ENCODE assay signal across 1 cellular context in genomic region chr5:142133382-142134206, GRCh38.
TF ChIP-seq lines count a peak whose summit lies in the region.

No MANE protein-coding gene starts in this region.

TF ChIP-seq in HepG2, 621 proteins besides CTCF, POLR2A, EP300 and RAD21 (continued from another document and continues in another):
- TF ChIP-seq CREB3 (CRISPR knock-in tag; IDR thresholded peaks at IDR 0.05) (no peak), FOXP1 (IDR thresholded peaks at IDR 0.05) (no peak), FOXP1 (CRISPR knock-in tag; IDR thresholded peaks at IDR 0.05) (0 out of 2 replicates have a peak, but pooled peaks have one; percentile 16), TRIM22 (IDR thresholded peaks at IDR 0.05) (no peak), NONO (IDR thresholded peaks at IDR 0.05) (no peak), NONO (CRISPR knock-in tag; conservative IDR thresholded peaks at IDR 0.05) (no peak), ARID5B (CRISPR knock-in tag; IDR thresholded peaks at IDR 0.05) (peak; percentile 39; the same call in 1 of the 2 replicates), HHEX (CRISPR knock-in tag; IDR thresholded peaks at IDR 0.05) (no peak), ZNF784 (CRISPR knock-in tag; IDR thresholded peaks at IDR 0.05; ENCODE audit: borderline replicate concordance) (no peak), KLF9 (CRISPR knock-in tag; IDR thresholded peaks at IDR 0.05; ENCODE audit: low read depth) (no peak), ZNF138 (CRISPR knock-in tag; IDR thresholded peaks at IDR 0.05; ENCODE audit: low read depth) (no peak), RFX1 (IDR thresholded peaks at IDR 0.05) (no peak), RXRA (CRISPR knock-in tag; IDR thresholded peaks at IDR 0.05) (no peak), ZNF629 (CRISPR knock-in tag; conservative IDR thresholded peaks at IDR 0.05) (0 out of 2 replicates have a peak, but pooled peaks have one; percentile 25), SKI (IDR thresholded peaks at IDR 0.05; ENCODE audit: partially characterized antibody) (no peak), ZBTB40 (IDR thresholded peaks at IDR 0.05) (no peak), ZBTB40 (CRISPR knock-in tag; IDR thresholded peaks at IDR 0.05) (no peak), PAF1 (CRISPR knock-in tag; IDR thresholded peaks at IDR 0.05) (no peak), ZNF546 (CRISPR knock-in tag; conservative IDR thresholded peaks at IDR 0.05) (no peak), FOXA3 (CRISPR knock-in tag; IDR thresholded peaks at IDR 0.05) (peak; percentile 24; the same call in 1 of the 2 replicates), TFE3 (CRISPR knock-in tag; IDR thresholded peaks at IDR 0.05) (peak; percentile 42; the same call in 1 of the 2 replicates), ELK4 (CRISPR knock-in tag; IDR thresholded peaks at IDR 0.05; ENCODE audit: borderline replicate concordance) (no peak), NCOR1 (IDR thresholded peaks at IDR 0.05; ENCODE audit: borderline replicate concordance, low read length) (peak; percentile 64; the same call in 1 of the 2 replicates), SP2 (CRISPR knock-in tag; IDR thresholded peaks at IDR 0.05) (no peak), MAFF (IDR thresholded peaks at IDR 0.05; ENCODE audit: low read depth, low read length) (no peak), KMT2A (CRISPR knock-in tag; IDR thresholded peaks at IDR 0.05) (no peak), JUN (CRISPR knock-in tag; IDR thresholded peaks at IDR 0.05) (no peak), PAXIP1 (CRISPR knock-in tag; conservative IDR thresholded peaks at IDR 0.05) (peak; percentile 44; the same call in 1 of the 2 replicates), PHF5A (CRISPR knock-in tag; IDR thresholded peaks at IDR 0.05; ENCODE audit: low read depth, unreplicated experiment) (no peak), TFDP2 (CRISPR knock-in tag; IDR thresholded peaks at IDR 0.05) (no peak)
